Comparison of ENCODE assay signal across 10 cellular contexts in the genomic region with DNA sequence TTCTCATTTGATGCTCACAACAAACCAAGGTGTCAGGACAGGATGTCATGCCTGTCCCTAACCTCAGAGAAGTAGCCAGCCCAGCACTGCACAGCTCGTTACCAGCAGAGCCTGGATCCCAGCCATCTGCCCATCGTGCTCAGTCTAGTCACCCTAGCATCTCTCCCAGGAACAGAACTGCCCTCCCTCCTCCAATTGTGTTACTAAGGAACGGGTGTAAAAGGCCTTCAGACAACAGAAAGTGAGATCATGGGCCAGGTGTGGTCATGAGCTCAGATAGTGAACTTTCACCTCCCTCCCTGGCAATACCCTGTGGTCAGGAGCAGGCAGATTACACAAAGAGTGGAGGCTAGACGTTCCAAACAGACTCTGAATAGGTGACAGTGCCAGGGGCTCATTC.
DNase-seq lines count a peak whose midpoint lies in the region; ATAC-seq and TF ChIP-seq lines count a peak whose summit lies in the region.
"Had no signal": no experiment of that assay in that cellular context is flagged by ENCODE, and none has a peak within 500 bp of the region (broad histone marks: within the 10 kb centered on the region; RNA-seq: fewer than 3 reads in every experiment).

No MANE protein-coding gene starts in this region.

- H3K27me3 ChIP-seq in breast epithelium (no peaks in the 10 kb centered on the region), neutrophil (no peaks in the 10 kb centered on the region)
- H3K27me3 ChIP-seq: adrenal gland had no signal

- H3K9me3 ChIP-seq in breast epithelium (no peaks in the 10 kb centered on the region), neutrophil (no peaks in the 10 kb centered on the region), OCI-LY7 (ENCODE audit: low read length) (no peaks in the 10 kb centered on the region)
- H3K9me3 ChIP-seq: adrenal gland had no signal

- H3K4me1 ChIP-seq in breast epithelium (peaks cover 0 to 8% of the 10 kb centered on the region in 2 donors), neutrophil (ENCODE audit: control insufficient read depth in 1 of 2, insufficient read depth in 1 of 2, low read depth in 1 of 2, low read length in 1 of 2) (no peaks in the 10 kb centered on the region), OCI-LY7 (ENCODE audit: insufficient read depth, low read length, poor library complexity, severe bottlenecking) (no peaks in the 10 kb centered on the region)

- H3K36me3 ChIP-seq in breast epithelium = no peaks in the 10 kb centered on the region
- H3K36me3 ChIP-seq in neutrophil = peaks cover 74% of the 10 kb centered on the region
- no peaks in the 10 kb centered on the region for H3K36me3 ChIP-seq in OCI-LY7 (ENCODE audit: insufficient read depth, low read length)
- H3K36me3 ChIP-seq: adrenal gland had no signal

- no peaks in the 10 kb centered on the region for H3K79me2 ChIP-seq in OCI-LY7 (ENCODE audit: insufficient read depth, low read depth, low read length)

- TF ChIP-seq CTCF in breast epithelium (IDR thresholded peaks at IDR 0.05) (no peak), neutrophil (IDR thresholded peaks at IDR 0.05) (no peak), OCI-LY7 (conservative IDR thresholded peaks at IDR 0.05; ENCODE audit: low read length) (no peak)

- H3K9me2 ChIP-seq in OCI-LY7 (ENCODE audit: insufficient read depth, low read length) = no peaks in the 10 kb centered on the region

- intact Hi-C loops in breast epithelium (cut with DNase I; ENCODE audit: low total_unique reads) = no loop called here
- intact Hi-C loops in OCI-LY7 (cut with micrococcal nuclease; ENCODE audit: unreplicated experiment) = no loop called here
- intact Hi-C loops in Right ventricle myocardium inferior (cut with DNase I) = no loop called here

- peak overlapping the region; percentile 53 to 68 for H3K27ac ChIP-seq in breast epithelium
- H3K27ac ChIP-seq in neutrophil = peak overlapping the region; percentile 53
- no peak overlapping the region for H3K27ac ChIP-seq in OCI-LY7 (ENCODE audit: low read depth, low read length, poor library complexity, severe bottlenecking)
- H3K27ac ChIP-seq: adrenal gland, skin epidermis had no signal

- no peaks in the 10 kb centered on the region for H4K20me1 ChIP-seq in OCI-LY7 (ENCODE audit: insufficient read depth, low read length)

- TF ChIP-seq POLR2A in breast epithelium (IDR thresholded peaks at IDR 0.05) = no peak

- CTCF ChIA-PET in OCI-LY7 (lab: Charles Lee; ENCODE audit: unreplicated experiment) = no interaction called here

- BruUV-seq in OCI-LY7 (replicated peaks; lab: Mats Ljungman, UMichigan) = no TSS peak

- no peak overlapping the region for H3K4me2 ChIP-seq in OCI-LY7 (ENCODE audit: low read length)

- peak; percentile 68 for ATAC-seq in GM18511 (IDR thresholded peaks at IDR 0.05; ENCODE audit: unreplicated experiment)
- ATAC-seq in Right ventricle myocardium inferior = no peak

- no peak overlapping the region for H2AFZ ChIP-seq in OCI-LY7 (ENCODE audit: low read length)

- POLR2A ChIA-PET in OCI-LY7 (lab: Charles Lee) = no interaction called here

- peak; percentile 74 for DNase-seq in NCI-H146 (lab: John Stamatoyannopoulos, UW)
- DNase-seq in breast epithelium (ENCODE audit: low spot score in 2 of 2) = no peak
- DNase-seq in stimulated activated CD4-positive, alpha-beta T cell treated with anti-CD3 and anti-CD28 coated beads, Interleukin-2, amount 100 ng/mL, for 48 hours = no peak
- DNase-seq in OCI-LY7 (ENCODE audit: low spot score) = no peak
- no peak for DNase-seq in Right ventricle myocardium inferior (ENCODE audit: missing footprints)
- DNase-seq in NCI-H1092 (lab: John Stamatoyannopoulos, UW) = no peak

- H3K4me3 ChIP-seq in breast epithelium (no peak overlapping the region), neutrophil (ENCODE audit: low read depth in 1 of 2, low read length in 1 of 2) (no peak overlapping the region), OCI-LY7 (ENCODE audit: low read depth, low read length, poor library complexity, severe bottlenecking) (no peak overlapping the region)
- H3K4me3 ChIP-seq: adrenal gland, skin epidermis had no signal
